13 cellular contexts compared by ENCODE assay signal in genomic region chr11:36389811-36390210, GRCh38.
DNase-seq lines count a peak whose midpoint lies in the region; ATAC-seq and TF ChIP-seq lines count a peak whose summit lies in the region.
"Had no signal": no experiment of that assay in that cellular context is flagged by ENCODE, and none has a peak within 500 bp of the region (broad histone marks: within the 10 kb centered on the region; RNA-seq: fewer than 3 reads in every experiment).

No MANE protein-coding gene starts in this region.

- H3K36me3 Mint-ChIP-seq in CD14-positive monocyte = peaks cover 5 to 13% of the 10 kb centered on the region in 2 donors

- TF ChIP-seq CTCF in CD14-positive monocyte (IDR thresholded peaks at IDR 0.05) (no peak), IMR-90 (conservative IDR thresholded peaks at IDR 0.05; ENCODE audit: low read depth, low read length) (no peak), transverse colon (IDR thresholded peaks at IDR 0.05) (no peak)

- H3K27ac ChIP-seq in IMR-90 (ENCODE audit: insufficient read depth, low read length) (no peak overlapping the region), aorta (ENCODE audit: low read depth in 1 of 2, low read length in 2 of 2) (no peak overlapping the region), transverse colon (no peak overlapping the region)
- H3K27ac ChIP-seq: C4-2B, parathyroid adenoma had no signal

- no peak overlapping the region for H2BK5ac ChIP-seq in IMR-90 (ENCODE audit: low read depth, low read length, poor library complexity, severe bottlenecking)

- H3K36me3 ChIP-seq in IMR-90 (ENCODE audit: control insufficient read depth, insufficient read depth, low read length) = no peaks in the 10 kb centered on the region
- no peaks in the 10 kb centered on the region for H3K36me3 ChIP-seq in aorta (ENCODE audit: control insufficient read depth in 1 of 2, insufficient read depth in 2 of 2, low read length in 1 of 2)
- peaks cover 0 to 5% (median 0%) of the 10 kb centered on the region in 4 donors for H3K36me3 ChIP-seq in transverse colon

- no peak overlapping the region for H3K18ac ChIP-seq in IMR-90 (ENCODE audit: low read depth, low read length)

- intact Hi-C loops in CD14-positive monocyte (cut with micrococcal nuclease) = no loop called here
- intact Hi-C loops in IMR-90 (cut with micrococcal nuclease) = no loop called here
- intact Hi-C loops in aorta (cut with DNase I) = no loop called here
- intact Hi-C loops in transverse colon (cut with DNase I; ENCODE audit: low total_unique reads) = no loop called here

- no peak overlapping the region for H2AFZ ChIP-seq in IMR-90 (replicated peaks; ENCODE audit: low read length, poor library complexity)
- H2AFZ ChIP-seq: parathyroid adenoma had no signal

- H3K14ac ChIP-seq in IMR-90 (replicated peaks; ENCODE audit: low read depth, low read length) = no peak overlapping the region

- POLR2A ChIA-PET in IMR-90 (lab: Charles Lee; ENCODE audit: unreplicated experiment) = no interaction called here

- H2BK20ac ChIP-seq in IMR-90 (ENCODE audit: low read depth, low read length) = no peak overlapping the region

- no peak overlapping the region for H3K9ac ChIP-seq in IMR-90 (ENCODE audit: low read depth, low read length)
- H3K9ac ChIP-seq: parathyroid adenoma had no signal

- H3K9me3 ChIP-seq in IMR-90 (ENCODE audit: control insufficient read depth, insufficient read depth, low read length) (no peaks in the 10 kb centered on the region), aorta (ENCODE audit: control insufficient read depth, low read length) (no peaks in the 10 kb centered on the region), transverse colon (no peaks in the 10 kb centered on the region)

- CTCF ChIA-PET in IMR-90 (lab: Yijun Ruan, JAX) = no interaction called here

- H3K27me3 Mint-ChIP-seq in CD14-positive monocyte (ENCODE audit: low read depth in 3 of 3) = peaks cover 0 to 4% (median 0%) of the 10 kb centered on the region in 3 donors

- ATAC-seq in GM18502 (IDR thresholded peaks at IDR 0.05; ENCODE audit: poor library complexity, unreplicated experiment) (peak; percentile 64), IMR-90 (ENCODE audit: low read depth) (no peak), aorta (ENCODE audit: low FRiP score) (no peak), HG02623 (IDR thresholded peaks at IDR 0.05; ENCODE audit: unreplicated experiment) (no peak)

- H3K4me3 ChIP-seq in IMR-90 (ENCODE audit: insufficient read depth, low read depth, low read length) (no peak overlapping the region), aorta (ENCODE audit: low read length in 2 of 2) (no peak overlapping the region), transverse colon (no peak overlapping the region)

- H3K23ac ChIP-seq in IMR-90 (ENCODE audit: low read depth, low read length) = no peak overlapping the region; the same call in 1 of the 2 replicates

- BruUV-seq in IMR-90 (replicated peaks; lab: Mats Ljungman, UMichigan) = no TSS peak

- no peak overlapping the region for H3K4me3 Mint-ChIP-seq in CD14-positive monocyte

- peaks cover 4% of the 10 kb centered on the region; the same call in 1 of the 2 replicates for H3K4me1 ChIP-seq in IMR-90 (ENCODE audit: control insufficient read depth, insufficient read depth, low read length)
- no peaks in the 10 kb centered on the region for H3K4me1 ChIP-seq in aorta (ENCODE audit: control insufficient read depth in 1 of 2, insufficient read depth in 2 of 2, low read length in 2 of 2)
- H3K4me1 ChIP-seq in transverse colon = peaks cover 0 to 15% (median 7%) of the 10 kb centered on the region in 4 donors
- H3K4me1 ChIP-seq: parathyroid adenoma had no signal

- WGBS in IMR-90 (ENCODE audit: extremely low coverage in 2 of 2, insufficient read length in 1 of 2), 2 experiments = no CpG with 5 or more reads among the region's 4 CpGs
- WGBS in aorta, 2 donors = 95 to 96% methylated on average over 4 of the region's 4 CpGs
- 85 to 88% methylated on average over 1 to 4 of the region's 4 CpGs for WGBS in transverse colon (ENCODE audit: low coverage in 1 of 2), 2 donors

- H3K27ac Mint-ChIP-seq in CD14-positive monocyte = peak overlapping the region in 5 of 7 donors; percentile 5 to 80 (median 59)

- peaks cover 62% of the 10 kb centered on the region for H3K4me1 Mint-ChIP-seq in CD14-positive monocyte

- no peak overlapping the region for H4K8ac ChIP-seq in IMR-90 (ENCODE audit: low read depth in 2 of 2, low read length in 2 of 2)

- no peak overlapping the region for H2BK120ac ChIP-seq in IMR-90 (ENCODE audit: low read depth, low read length)

- no peak for TF ChIP-seq POLR2A in IMR-90 (IDR thresholded peaks at IDR 0.05; ENCODE audit: low read depth, low read length)
- TF ChIP-seq POLR2A in transverse colon (IDR thresholded peaks at IDR 0.05) = no peak

- in situ Hi-C loops in IMR-90 (cut with MboI; ENCODE audit: low sequenced_read_pairs) (no loop called here), transverse colon (cut with MboI; ENCODE audit: low pct_ligation_motif_present in 1 of 4, low pct_unique_long_range_greater_than_20kb in 1 of 4, low sequenced_read_pairs in 3 of 4) (loop anchor here in 1 of 4 donors (25.0 kb wide), 1 partner anchor 103 kb away; the partner anchor contains the start of genes COMMD9 and PRR5L)

- H3K4me2 ChIP-seq in IMR-90 (ENCODE audit: low read depth, low read length) = no peak overlapping the region

- H3K4ac ChIP-seq in IMR-90 (ENCODE audit: low read depth, low read length) = no peak overlapping the region

- H4K20me1 ChIP-seq in IMR-90 (ENCODE audit: insufficient read depth, low read length) = peaks cover 12% of the 10 kb centered on the region; the same call in 1 of the 2 replicates

- H3K9me3 Mint-ChIP-seq in CD14-positive monocyte = peaks cover 0 to 14% (median 10%) of the 10 kb centered on the region in 7 donors

- H3K27me3 ChIP-seq in IMR-90 (ENCODE audit: control insufficient read depth, insufficient read depth, low read length) = no peaks in the 10 kb centered on the region; the same call in 1 of the 2 replicates
- peaks cover 0 to 2% of the 10 kb centered on the region in 2 donors for H3K27me3 ChIP-seq in aorta (ENCODE audit: control insufficient read depth in 1 of 2, insufficient read depth in 2 of 2, low read length in 1 of 2)
- no peaks in the 10 kb centered on the region for H3K27me3 ChIP-seq in transverse colon

- H4K5ac ChIP-seq in IMR-90 (ENCODE audit: low read depth, low read length) = no peak overlapping the region

- no peak for TF ChIP-seq RAD21 in IMR-90 (IDR thresholded peaks at IDR 0.05; ENCODE audit: low read length)

- H3K79me1 ChIP-seq in IMR-90 (ENCODE audit: low read depth in 1 of 2, low read length in 2 of 2) = peaks cover 11 to 14% of the 10 kb centered on the region in 2 experiments

- no peak overlapping the region for H2BK15ac ChIP-seq in IMR-90 (ENCODE audit: low read depth, low read length)

- no peak overlapping the region for H2AK5ac ChIP-seq in IMR-90 (ENCODE audit: low read depth, low read length)

- no peak overlapping the region for H4K91ac ChIP-seq in IMR-90 (ENCODE audit: insufficient read depth, low read depth, low read length)

- no peak overlapping the region for H3K56ac ChIP-seq in IMR-90 (ENCODE audit: extremely low read depth, insufficient read depth, low read length)

- H3K9me1 ChIP-seq in IMR-90 (ENCODE audit: insufficient read depth, low read length) = peaks cover 14% of the 10 kb centered on the region

- no peak for DNase-seq in CD14-positive monocyte (ENCODE audit: low spot score)
- peak; percentile 25 for DNase-seq in IMR-90
- DNase-seq in glomerular visceral epithelial cell (ENCODE audit: extremely low spot score) = peak; percentile 10
- DNase-seq in aorta = no peak
- DNase-seq in anterior cingulate cortex (lab: John Stamatoyannopoulos, UW) = no peak
- no peak for DNase-seq in transverse colon
- DNase-seq: activated CD4-positive, alpha-beta T cell treated with anti-CD3 and anti-CD28 coated beads for 4 hours; NCI-H1048; NCI-H2227 treated with DMSO at 0.1 percent for 48 hours had no signal

- no peak overlapping the region for H2AK9ac ChIP-seq in IMR-90 (replicated peaks; ENCODE audit: low read depth, low read length, poor library complexity)

- dilution Hi-C loops in IMR-90 (cut with HindIII; ENCODE audit: low sequenced_read_pairs, unreplicated experiment) = no loop called here

- TF ChIP-seq EP300 in transverse colon (IDR thresholded peaks at IDR 0.05; ENCODE audit: low read depth) = no peak

TF ChIP-seq in IMR-90, 13 proteins besides CTCF, POLR2A, EP300 and RAD21:
- TF ChIP-seq CHD1 (IDR thresholded peaks at IDR 0.05; ENCODE audit: low read depth, low read length) (no peak), ELK1 (IDR thresholded peaks at IDR 0.05; ENCODE audit: borderline replicate concordance, low read depth, low read length) (no peak)

Comparison
In these comparisons a context has a peak if more than half of its experiments do, and no peak if none do; other contexts are left out.
1. DNase-seq: peak in IMR-90 (single experiment) and glomerular visceral epithelial cell (single experiment); none in CD14-positive monocyte (single experiment), aorta (0 of 2), anterior cingulate cortex (0 of 58) and transverse colon (single experiment).